8 cellular contexts compared by ENCODE assay signal in genomic region chr1:55214214-55214902, GRCh38. TPM values are rescaled to one million over a fixed set of nuclear protein-coding genes. Genes with fewer than 3 reads are reported as not detected.
DNase-seq lines count a peak whose midpoint lies in the region; ATAC-seq and TF ChIP-seq lines count a peak whose summit lies in the region.

No MANE protein-coding gene starts in this region.

- 2% methylated on average over 17 of the region's 40 CpGs for WGBS in hepatocyte (ENCODE audit: low lambda C conversion rate, missing lambda C conversion rate)

- TF ChIP-seq CTCF in hepatocyte (IDR thresholded peaks at IDR 0.05; ENCODE audit: poor library complexity): no peak

- peak overlapping the region; percentile 92 for H3K4me2 ChIP-seq in hepatocyte

- no peaks in the 10 kb centered on the region for H3K36me3 ChIP-seq in hepatocyte (replicated peaks; ENCODE audit: insufficient read depth, low read depth)

- peak; percentile 14 for ATAC-seq in GM18873 (IDR thresholded peaks at IDR 0.05; ENCODE audit: low FRiP score, unreplicated experiment)
- ATAC-seq in HG03196 (IDR thresholded peaks at IDR 0.05; ENCODE audit: unreplicated experiment): peak; percentile 23

- peaks cover 47% of the 10 kb centered on the region for H3K79me2 ChIP-seq in hepatocyte

- no peaks in the 10 kb centered on the region for H3K9me2 ChIP-seq in hepatocyte (replicated peaks; ENCODE audit: insufficient read depth)

- H2AFZ ChIP-seq in hepatocyte: peak overlapping the region; percentile 61

- H3K9me3 ChIP-seq in hepatocyte (ENCODE audit: low read depth): no peaks in the 10 kb centered on the region

- no peaks in the 10 kb centered on the region for H3K27me3 ChIP-seq in hepatocyte

- peaks cover 32% of the 10 kb centered on the region for H4K20me1 ChIP-seq in hepatocyte (ENCODE audit: insufficient read depth, poor library complexity, severe bottlenecking)

- peak; percentile 54 for DNase-seq in AG08396 (ENCODE audit: low spot score)
- DNase-seq in RPMI8226: peak; percentile 40
- DNase-seq in amygdala (lab: John Stamatoyannopoulos, UW): peak in 39 of 56 donors; percentile 6 to 75 (median 42)
- peak; percentile 62 for DNase-seq in hepatocyte (ENCODE audit: low spot score)
- peak; percentile 17 for DNase-seq in renal cortical epithelial cell (ENCODE audit: low read depth)
- DNase-seq in GM19240 (ENCODE audit: insufficient read length, low spot score): no peak

- H3K4me1 ChIP-seq in hepatocyte (ENCODE audit: insufficient read depth): peaks cover 34% of the 10 kb centered on the region

- peak overlapping the region; percentile 96 for H3K27ac ChIP-seq in hepatocyte

- H3K4me3 ChIP-seq in hepatocyte: peak overlapping the region; percentile 90

RNA-seq across cellular contexts. Expression of gene USP24, which starts 0.8 kb away (rescaled TPM):
- total RNA-seq in hepatocyte (41.9 and 45.2 TPM in 2 replicates), renal cortical epithelial cell (44.8 and 79.9 TPM in 2 replicates)
- 9.3 and 10.8 TPM in 2 replicates for polyA plus RNA-seq in hepatocyte
